In genomic region chr1:232610187-232610901, GRCh38 we compare ENCODE assay signal across 1 cellular context.
TF ChIP-seq lines count a peak whose summit lies in the region.

No MANE protein-coding gene starts in this region.

TF ChIP-seq in GM23338, 12 proteins besides CTCF, POLR2A, EP300 and RAD21 (continued from another document):
- TF ChIP-seq, protein P1, sequence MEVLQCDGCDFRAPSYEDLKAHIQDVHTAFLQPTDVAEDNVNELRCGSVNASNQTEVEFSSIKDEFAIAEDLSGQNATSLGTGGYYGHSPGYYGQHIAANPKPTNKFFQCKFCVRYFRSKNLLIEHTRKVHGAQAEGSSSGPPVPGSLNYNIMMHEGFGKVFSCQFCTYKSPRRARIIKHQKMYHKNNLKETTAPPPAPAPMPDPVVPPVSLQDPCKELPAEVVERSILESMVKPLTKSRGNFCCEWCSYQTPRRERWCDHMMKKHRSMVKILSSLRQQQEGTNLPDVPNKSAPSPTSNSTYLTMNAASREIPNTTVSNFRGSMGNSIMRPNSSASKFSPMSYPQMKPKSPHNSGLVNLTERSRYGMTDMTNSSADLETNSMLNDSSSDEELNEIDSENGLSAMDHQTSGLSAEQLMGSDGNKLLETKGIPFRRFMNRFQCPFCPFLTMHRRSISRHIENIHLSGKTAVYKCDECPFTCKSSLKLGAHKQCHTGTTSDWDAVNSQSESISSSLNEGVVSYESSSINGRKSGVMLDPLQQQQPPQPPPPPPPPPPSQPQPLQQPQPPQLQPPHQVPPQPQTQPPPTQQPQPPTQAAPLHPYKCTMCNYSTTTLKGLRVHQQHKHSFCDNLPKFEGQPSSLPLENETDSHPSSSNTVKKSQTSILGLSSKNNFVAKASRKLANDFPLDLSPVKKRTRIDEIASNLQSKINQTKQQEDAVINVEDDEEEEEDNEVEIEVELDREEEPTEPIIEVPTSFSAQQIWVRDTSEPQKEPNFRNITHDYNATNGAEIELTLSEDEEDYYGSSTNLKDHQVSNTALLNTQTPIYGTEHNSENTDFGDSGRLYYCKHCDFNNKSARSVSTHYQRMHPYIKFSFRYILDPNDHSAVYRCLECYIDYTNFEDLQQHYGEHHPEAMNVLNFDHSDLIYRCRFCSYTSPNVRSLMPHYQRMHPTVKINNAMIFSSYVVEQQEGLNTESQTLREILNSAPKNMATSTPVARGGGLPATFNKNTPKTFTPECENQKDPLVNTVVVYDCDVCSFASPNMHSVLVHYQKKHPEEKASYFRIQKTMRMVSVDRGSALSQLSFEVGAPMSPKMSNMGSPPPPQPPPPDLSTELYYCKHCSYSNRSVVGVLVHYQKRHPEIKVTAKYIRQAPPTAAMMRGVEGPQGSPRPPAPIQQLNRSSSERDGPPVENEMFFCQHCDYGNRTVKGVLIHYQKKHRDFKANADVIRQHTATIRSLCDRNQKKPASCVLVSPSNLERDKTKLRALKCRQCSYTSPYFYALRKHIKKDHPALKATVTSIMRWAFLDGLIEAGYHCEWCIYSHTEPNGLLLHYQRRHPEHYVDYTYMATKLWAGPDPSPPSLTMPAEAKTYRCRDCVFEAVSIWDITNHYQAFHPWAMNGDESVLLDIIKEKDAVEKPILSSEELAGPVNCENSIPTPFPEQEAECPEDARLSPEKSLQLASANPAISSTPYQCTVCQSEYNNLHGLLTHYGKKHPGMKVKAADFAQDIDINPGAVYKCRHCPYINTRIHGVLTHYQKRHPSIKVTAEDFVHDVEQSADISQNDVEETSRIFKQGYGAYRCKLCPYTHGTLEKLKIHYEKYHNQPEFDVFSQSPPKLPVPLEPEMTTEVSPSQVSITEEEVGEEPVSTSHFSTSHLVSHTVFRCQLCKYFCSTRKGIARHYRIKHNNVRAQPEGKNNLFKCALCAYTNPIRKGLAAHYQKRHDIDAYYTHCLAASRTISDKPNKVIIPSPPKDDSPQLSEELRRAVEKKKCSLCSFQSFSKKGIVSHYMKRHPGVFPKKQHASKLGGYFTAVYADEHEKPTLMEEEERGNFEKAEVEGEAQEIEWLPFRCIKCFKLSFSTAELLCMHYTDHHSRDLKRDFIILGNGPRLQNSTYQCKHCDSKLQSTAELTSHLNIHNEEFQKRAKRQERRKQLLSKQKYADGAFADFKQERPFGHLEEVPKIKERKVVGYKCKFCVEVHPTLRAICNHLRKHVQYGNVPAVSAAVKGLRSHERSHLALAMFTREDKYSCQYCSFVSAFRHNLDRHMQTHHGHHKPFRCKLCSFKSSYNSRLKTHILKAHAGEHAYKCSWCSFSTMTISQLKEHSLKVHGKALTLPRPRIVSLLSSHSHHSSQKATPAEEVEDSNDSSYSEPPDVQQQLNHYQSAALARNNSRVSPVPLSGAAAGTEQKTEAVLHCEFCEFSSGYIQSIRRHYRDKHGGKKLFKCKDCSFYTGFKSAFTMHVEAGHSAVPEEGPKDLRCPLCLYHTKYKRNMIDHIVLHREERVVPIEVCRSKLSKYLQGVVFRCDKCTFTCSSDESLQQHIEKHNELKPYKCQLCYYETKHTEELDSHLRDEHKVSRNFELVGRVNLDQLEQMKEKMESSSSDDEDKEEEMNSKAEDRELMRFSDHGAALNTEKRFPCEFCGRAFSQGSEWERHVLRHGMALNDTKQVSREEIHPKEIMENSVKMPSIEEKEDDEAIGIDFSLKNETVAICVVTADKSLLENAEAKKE (CRISPR knock-in tag; IDR thresholded peaks at IDR 0.05) = no peak
- TF ChIP-seq EZH2phosphoT487 (IDR thresholded peaks at IDR 0.05; ENCODE audit: unreplicated experiment) (no peak), EZH2 (IDR thresholded peaks at IDR 0.05; ENCODE audit: low read depth, unreplicated experiment) (no peak), JUNB (IDR thresholded peaks at IDR 0.05; ENCODE audit: unreplicated experiment) (no peak), ZNF114 (CRISPR knock-in tag; IDR thresholded peaks at IDR 0.05) (no peak), STAT1 (IDR thresholded peaks at IDR 0.05; ENCODE audit: unreplicated experiment) (no peak), NANOG (IDR thresholded peaks at IDR 0.05; ENCODE audit: borderline replicate concordance) (no peak), POLR2AphosphoS5 (IDR thresholded peaks at IDR 0.05; ENCODE audit: low read depth) (no peak)
- TF ChIP-seq, protein P2, sequence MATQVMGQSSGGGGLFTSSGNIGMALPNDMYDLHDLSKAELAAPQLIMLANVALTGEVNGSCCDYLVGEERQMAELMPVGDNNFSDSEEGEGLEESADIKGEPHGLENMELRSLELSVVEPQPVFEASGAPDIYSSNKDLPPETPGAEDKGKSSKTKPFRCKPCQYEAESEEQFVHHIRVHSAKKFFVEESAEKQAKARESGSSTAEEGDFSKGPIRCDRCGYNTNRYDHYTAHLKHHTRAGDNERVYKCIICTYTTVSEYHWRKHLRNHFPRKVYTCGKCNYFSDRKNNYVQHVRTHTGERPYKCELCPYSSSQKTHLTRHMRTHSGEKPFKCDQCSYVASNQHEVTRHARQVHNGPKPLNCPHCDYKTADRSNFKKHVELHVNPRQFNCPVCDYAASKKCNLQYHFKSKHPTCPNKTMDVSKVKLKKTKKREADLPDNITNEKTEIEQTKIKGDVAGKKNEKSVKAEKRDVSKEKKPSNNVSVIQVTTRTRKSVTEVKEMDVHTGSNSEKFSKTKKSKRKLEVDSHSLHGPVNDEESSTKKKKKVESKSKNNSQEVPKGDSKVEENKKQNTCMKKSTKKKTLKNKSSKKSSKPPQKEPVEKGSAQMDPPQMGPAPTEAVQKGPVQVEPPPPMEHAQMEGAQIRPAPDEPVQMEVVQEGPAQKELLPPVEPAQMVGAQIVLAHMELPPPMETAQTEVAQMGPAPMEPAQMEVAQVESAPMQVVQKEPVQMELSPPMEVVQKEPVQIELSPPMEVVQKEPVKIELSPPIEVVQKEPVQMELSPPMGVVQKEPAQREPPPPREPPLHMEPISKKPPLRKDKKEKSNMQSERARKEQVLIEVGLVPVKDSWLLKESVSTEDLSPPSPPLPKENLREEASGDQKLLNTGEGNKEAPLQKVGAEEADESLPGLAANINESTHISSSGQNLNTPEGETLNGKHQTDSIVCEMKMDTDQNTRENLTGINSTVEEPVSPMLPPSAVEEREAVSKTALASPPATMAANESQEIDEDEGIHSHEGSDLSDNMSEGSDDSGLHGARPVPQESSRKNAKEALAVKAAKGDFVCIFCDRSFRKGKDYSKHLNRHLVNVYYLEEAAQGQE (IDR thresholded peaks at IDR 0.05; ENCODE audit: unreplicated experiment) = no peak
- TF ChIP-seq, protein P3, sequence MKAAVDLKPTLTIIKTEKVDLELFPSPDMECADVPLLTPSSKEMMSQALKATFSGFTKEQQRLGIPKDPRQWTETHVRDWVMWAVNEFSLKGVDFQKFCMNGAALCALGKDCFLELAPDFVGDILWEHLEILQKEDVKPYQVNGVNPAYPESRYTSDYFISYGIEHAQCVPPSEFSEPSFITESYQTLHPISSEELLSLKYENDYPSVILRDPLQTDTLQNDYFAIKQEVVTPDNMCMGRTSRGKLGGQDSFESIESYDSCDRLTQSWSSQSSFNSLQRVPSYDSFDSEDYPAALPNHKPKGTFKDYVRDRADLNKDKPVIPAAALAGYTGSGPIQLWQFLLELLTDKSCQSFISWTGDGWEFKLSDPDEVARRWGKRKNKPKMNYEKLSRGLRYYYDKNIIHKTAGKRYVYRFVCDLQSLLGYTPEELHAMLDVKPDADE (IDR thresholded peaks at IDR 0.05) = no peak
TF ChIP-seq in GM23338: peak in this region for 0.
